24 cellular contexts compared by ENCODE assay signal in genomic region chr22:25161916-25162530, GRCh38. TPM values are rescaled to one million over a fixed set of nuclear protein-coding genes. Genes with fewer than 3 reads are reported as not detected.
DNase-seq lines count a peak whose midpoint lies in the region; ATAC-seq lines count a peak whose summit lies in the region.
"Had no signal": no experiment of that assay in that cellular context is flagged by ENCODE, and none has a peak within 500 bp of the region (broad histone marks: within the 10 kb centered on the region; RNA-seq: fewer than 3 reads in every experiment).

No MANE protein-coding gene starts in this region.

- peak overlapping the region; percentile 25 for H3K27ac Mint-ChIP-seq in activated T-helper 17 cell treated with anti-CD3 and anti-CD28 coated beads, Interleukin-2, amount 50 U/mL, for 72 hours
- H3K27ac Mint-ChIP-seq in effector memory CD8-positive, alpha-beta T cell, result peak overlapping the region; percentile 20 to 31
- H3K27ac Mint-ChIP-seq in stimulated activated effector memory CD8-positive, alpha-beta T cell treated with anti-CD3 and anti-CD28 coated beads, Interleukin-12 subunit alpha, Interleukin-12 subunit beta, amount 100 ng/mL, for 72 hours, result peak overlapping the region; percentile 82
- H3K27ac Mint-ChIP-seq: CD4-positive, alpha-beta T cell; HFFc6 had no signal

- no peak overlapping the region for H3K4me3 Mint-ChIP-seq in activated T-helper 17 cell treated with anti-CD3 and anti-CD28 coated beads, Interleukin-2, amount 50 U/mL, for 72 hours
- no peak overlapping the region for H3K4me3 Mint-ChIP-seq in effector memory CD8-positive, alpha-beta T cell
- no peak overlapping the region for H3K4me3 Mint-ChIP-seq in stimulated activated effector memory CD8-positive, alpha-beta T cell treated with anti-CD3 and anti-CD28 coated beads, Interleukin-12 subunit alpha, Interleukin-12 subunit beta, amount 100 ng/mL, for 72 hours
- H3K4me3 Mint-ChIP-seq: CD4-positive, alpha-beta T cell; HFFc6 had no signal

- no peak overlapping the region for H2AK5ac ChIP-seq in trophoblast cell (ENCODE audit: low read length)

- H3K4me3 ChIP-seq in trophoblast cell (ENCODE audit: low read depth, low read length), result no peak overlapping the region
- H3K4me3 ChIP-seq: BLaER1, GM12878 had no signal

- no peak overlapping the region for H3K9ac ChIP-seq in trophoblast cell (ENCODE audit: low read length)
- H3K9ac ChIP-seq: BLaER1 had no signal

- peaks cover 4% of the 10 kb centered on the region for H3K9me3 ChIP-seq in trophoblast cell (ENCODE audit: insufficient read depth, low read depth, low read length)
- H3K9me3 ChIP-seq: BLaER1 had no signal

- no peak overlapping the region for H4K91ac ChIP-seq in trophoblast cell (ENCODE audit: low read depth, low read length)

- H4K12ac ChIP-seq in trophoblast cell (ENCODE audit: low read depth, low read length), result peak overlapping the region; percentile 16

- no peak overlapping the region for H3K23ac ChIP-seq in trophoblast cell (ENCODE audit: low read length)

- no peaks in the 10 kb centered on the region for H3K79me2 ChIP-seq in trophoblast cell (ENCODE audit: control insufficient read depth, insufficient read depth, low read length, poor library complexity)

- DNase-seq in effector memory CD8-positive, alpha-beta T cell, result no peak
- DNase-seq in trophoblast cell, result no peak
- no peak for DNase-seq in stimulated activated effector memory CD8-positive, alpha-beta T cell treated with anti-CD3 and anti-CD28 coated beads, Interleukin-12 subunit alpha, Interleukin-12 subunit beta, amount 100 ng/mL, for 72 hours (ENCODE audit: low spot score in 2 of 2)
- no peak for DNase-seq in stimulated activated CD4-positive, alpha-beta T cell treated with anti-CD3 and anti-CD28 coated beads, Interleukin-4, amount 100 ng/mL, for 1 hour
- no peak for DNase-seq in NCI-H2081 treated with DMSO at 0.1 percent for 48 hours (lab: John Stamatoyannopoulos, UW)
- DNase-seq: ACHN; CD4-positive, alpha-beta T cell; COR-L47; DND-41; H7; HFFc6; KBM-7; MM.1S; NCI-H1092; NCI-H1436; NCI-H1930; NCI-H226; NCI-H524; NCI-H774; NK-92 treated with Interleukin-12 subunit alpha and Interleukin-12 subunit beta, amount 100 ng/mL, for 24 hours had no signal

- H3K36me3 ChIP-seq in trophoblast cell (ENCODE audit: control insufficient read depth in 1 of 2, insufficient read depth in 2 of 2, low read length in 2 of 2), result no peaks in the 10 kb centered on the region
- H3K36me3 ChIP-seq: BLaER1 had no signal

- ATAC-seq in activated T-helper 17 cell treated with anti-CD3 and anti-CD28 coated beads, Interleukin-2, amount 50 U/mL, for 72 hours (replicated peaks), result no peak
- ATAC-seq in effector memory CD8-positive, alpha-beta T cell (replicated peaks), result no peak
- ATAC-seq in stimulated activated effector memory CD8-positive, alpha-beta T cell treated with anti-CD3 and anti-CD28 coated beads, Interleukin-12 subunit alpha, Interleukin-12 subunit beta, amount 100 ng/mL, for 72 hours, result no peak
- ATAC-seq in HG02885 (IDR thresholded peaks at IDR 0.05; ENCODE audit: poor library complexity, unreplicated experiment), result no peak

- H3K36me3 Mint-ChIP-seq in activated T-helper 17 cell treated with anti-CD3 and anti-CD28 coated beads, Interleukin-2, amount 50 U/mL, for 72 hours (ENCODE audit: low read depth), result no peaks in the 10 kb centered on the region
- H3K36me3 Mint-ChIP-seq in effector memory CD8-positive, alpha-beta T cell (ENCODE audit: insufficient read depth), result no peaks in the 10 kb centered on the region
- H3K36me3 Mint-ChIP-seq in stimulated activated effector memory CD8-positive, alpha-beta T cell treated with anti-CD3 and anti-CD28 coated beads, Interleukin-12 subunit alpha, Interleukin-12 subunit beta, amount 100 ng/mL, for 72 hours, result no peaks in the 10 kb centered on the region

- no peak overlapping the region for H2BK12ac ChIP-seq in trophoblast cell (ENCODE audit: low read length)

- H3K9me3 Mint-ChIP-seq in activated T-helper 17 cell treated with anti-CD3 and anti-CD28 coated beads, Interleukin-2, amount 50 U/mL, for 72 hours, result no peaks in the 10 kb centered on the region
- H3K9me3 Mint-ChIP-seq in effector memory CD8-positive, alpha-beta T cell, result no peaks in the 10 kb centered on the region
- H3K9me3 Mint-ChIP-seq in stimulated activated effector memory CD8-positive, alpha-beta T cell treated with anti-CD3 and anti-CD28 coated beads, Interleukin-12 subunit alpha, Interleukin-12 subunit beta, amount 100 ng/mL, for 72 hours, result no peaks in the 10 kb centered on the region
- H3K9me3 Mint-ChIP-seq: CD4-positive, alpha-beta T cell had no signal

- no CpG with 5 or more reads among the region's 6 CpGs for WGBS in trophoblast cell (ENCODE audit: extremely low coverage, insufficient coverage, insufficient read length)

- H3K4me1 ChIP-seq in trophoblast cell (ENCODE audit: control insufficient read depth in 1 of 2, insufficient read depth in 2 of 2, low read length in 2 of 2), result peaks cover 2 to 6% of the 10 kb centered on the region in 2 experiments
- H3K4me1 ChIP-seq: BLaER1 had no signal

- peaks cover 2% of the 10 kb centered on the region for H3K79me1 ChIP-seq in trophoblast cell (ENCODE audit: low read length)

- no peak overlapping the region for H3K14ac ChIP-seq in trophoblast cell (ENCODE audit: low read length)

- no peak overlapping the region for H3K4ac ChIP-seq in trophoblast cell (ENCODE audit: low read depth, low read length)

- H3K27me3 ChIP-seq in trophoblast cell (ENCODE audit: insufficient read depth, low read length), result no peaks in the 10 kb centered on the region
- H3K27me3 ChIP-seq: BLaER1 had no signal

- no peaks in the 10 kb centered on the region for H3K4me1 Mint-ChIP-seq in activated T-helper 17 cell treated with anti-CD3 and anti-CD28 coated beads, Interleukin-2, amount 50 U/mL, for 72 hours
- H3K4me1 Mint-ChIP-seq in effector memory CD8-positive, alpha-beta T cell (ENCODE audit: low read depth in 2 of 2), result peaks cover 3 to 33% of the 10 kb centered on the region in 2 donors
- H3K4me1 Mint-ChIP-seq in stimulated activated effector memory CD8-positive, alpha-beta T cell treated with anti-CD3 and anti-CD28 coated beads, Interleukin-12 subunit alpha, Interleukin-12 subunit beta, amount 100 ng/mL, for 72 hours, result peaks cover 25% of the 10 kb centered on the region

- H2BK120ac ChIP-seq in trophoblast cell (ENCODE audit: insufficient read depth, low read length, poor library complexity), result no peak overlapping the region

- no peak overlapping the region for H2BK5ac ChIP-seq in trophoblast cell (ENCODE audit: low read depth, low read length, poor library complexity)

- H3K4me2 ChIP-seq in trophoblast cell (ENCODE audit: low read length), result no peak overlapping the region
- H3K4me2 ChIP-seq: BLaER1 had no signal

- no peak overlapping the region for H2AFZ ChIP-seq in trophoblast cell (ENCODE audit: insufficient read depth, low read length, poor library complexity)

- H3K27ac ChIP-seq in trophoblast cell (ENCODE audit: low read depth, low read length), result no peak overlapping the region
- H3K27ac ChIP-seq: BLaER1 had no signal

- H3K27me3 Mint-ChIP-seq in activated T-helper 17 cell treated with anti-CD3 and anti-CD28 coated beads, Interleukin-2, amount 50 U/mL, for 72 hours, result no peaks in the 10 kb centered on the region
- H3K27me3 Mint-ChIP-seq in effector memory CD8-positive, alpha-beta T cell, result peaks cover 0 to 6% of the 10 kb centered on the region in 2 donors
- H3K27me3 Mint-ChIP-seq: CD4-positive, alpha-beta T cell had no signal

- no peak overlapping the region for H4K8ac ChIP-seq in trophoblast cell (ENCODE audit: low read depth, low read length)

- no peak overlapping the region for H3K18ac ChIP-seq in trophoblast cell (ENCODE audit: low read length)

RNA-seq across cellular contexts. Expression of gene CRYBB3, which starts 37.6 kb away (rescaled TPM):
- not detected for total RNA-seq in activated T-helper 17 cell treated with anti-CD3 and anti-CD28 coated beads, Interleukin-2, amount 50 U/mL, for 72 hours
- polyA plus RNA-seq in trophoblast cell (2013), result 0.14 and 0.17 TPM in 2 replicates
- total RNA-seq: CD4-positive, alpha-beta T cell; GM12878; HFFc6 had no signal

RNA-seq across cellular contexts. Expression of gene CRYBB2, which starts 57.4 kb away (rescaled TPM):
- total RNA-seq in activated T-helper 17 cell treated with anti-CD3 and anti-CD28 coated beads, Interleukin-2, amount 50 U/mL, for 72 hours, result under 1 TPM in 1 of 2 donors, not detected in 1; 0.77 TPM
- polyA plus RNA-seq in trophoblast cell (2013), result 0.08 TPM in 1 of 2 replicates, not detected in the other
- total RNA-seq: CD4-positive, alpha-beta T cell; GM12878 had no signal
- polyA plus RNA-seq: GM12878 had no signal

Comparison
In these comparisons a context has a peak if more than half of its experiments do, and no peak if none do; other contexts are left out.
1. H3K27ac Mint-ChIP-seq: peak in every context shown above with its lines; median percentile 82 in stimulated activated effector memory CD8-positive, alpha-beta T cell treated with anti-CD3 and anti-CD28 coated beads, Interleukin-12 subunit alpha, Interleukin-12 subunit beta, amount 100 ng/mL, for 72 hours; 26 in effector memory CD8-positive, alpha-beta T cell; 25 in activated T-helper 17 cell treated with anti-CD3 and anti-CD28 coated beads, Interleukin-2, amount 50 U/mL, for 72 hours.